Comparison of ENCODE assay signal across 1 cellular context in the genomic region with DNA sequence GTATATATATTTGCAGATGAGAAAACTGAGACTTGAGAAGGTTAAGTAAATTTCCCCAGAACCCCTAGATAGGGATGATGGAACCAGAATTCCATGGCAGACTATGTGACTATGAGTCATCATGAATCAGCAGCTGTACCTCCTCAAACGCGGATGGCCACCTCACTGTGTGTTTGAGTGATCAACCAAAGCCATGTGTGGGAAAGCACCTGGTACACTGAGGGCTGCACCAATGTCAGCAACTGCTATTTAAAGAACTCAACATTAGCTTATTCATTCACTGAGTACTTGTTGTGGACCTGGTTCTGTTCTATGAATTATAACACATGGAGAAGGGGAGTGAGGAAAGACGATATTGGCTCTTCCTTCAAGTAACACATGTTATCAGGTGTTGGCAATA.
TF ChIP-seq lines count a peak whose summit lies in the region.

No MANE protein-coding gene starts in this region.

TF ChIP-seq in K562, 482 proteins besides CTCF, POLR2A, EP300 and RAD21 (continued from another document):
- TF ChIP-seq, protein P1, sequence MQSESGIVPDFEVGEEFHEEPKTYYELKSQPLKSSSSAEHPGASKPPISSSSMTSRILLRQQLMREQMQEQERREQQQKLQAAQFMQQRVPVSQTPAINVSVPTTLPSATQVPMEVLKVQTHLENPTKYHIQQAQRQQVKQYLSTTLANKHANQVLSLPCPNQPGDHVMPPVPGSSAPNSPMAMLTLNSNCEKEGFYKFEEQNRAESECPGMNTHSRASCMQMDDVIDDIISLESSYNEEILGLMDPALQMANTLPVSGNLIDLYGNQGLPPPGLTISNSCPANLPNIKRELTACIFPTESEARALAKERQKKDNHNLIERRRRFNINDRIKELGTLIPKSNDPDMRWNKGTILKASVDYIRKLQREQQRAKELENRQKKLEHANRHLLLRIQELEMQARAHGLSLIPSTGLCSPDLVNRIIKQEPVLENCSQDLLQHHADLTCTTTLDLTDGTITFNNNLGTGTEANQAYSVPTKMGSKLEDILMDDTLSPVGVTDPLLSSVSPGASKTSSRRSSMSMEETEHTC (IDR thresholded peaks at IDR 0.05) = peak; percentile 81
- TF ChIP-seq, protein P2, sequence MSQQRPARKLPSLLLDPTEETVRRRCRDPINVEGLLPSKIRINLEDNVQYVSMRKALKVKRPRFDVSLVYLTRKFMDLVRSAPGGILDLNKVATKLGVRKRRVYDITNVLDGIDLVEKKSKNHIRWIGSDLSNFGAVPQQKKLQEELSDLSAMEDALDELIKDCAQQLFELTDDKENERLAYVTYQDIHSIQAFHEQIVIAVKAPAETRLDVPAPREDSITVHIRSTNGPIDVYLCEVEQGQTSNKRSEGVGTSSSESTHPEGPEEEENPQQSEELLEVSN (IDR thresholded peaks at IDR 0.05; ENCODE audit: borderline replicate concordance in 1 of 2, extremely low read depth in 1 of 2, insufficient read depth in 1 of 2, insufficient read length in 1 of 2, low read depth in 1 of 2, low read length in 1 of 2, poor library complexity in 1 of 2, severe bottlenecking in 1 of 2) = peak in 1 of 2 experiments; percentile 17
- TF ChIP-seq NFE2 (IDR thresholded peaks at IDR 0.05; ENCODE audit: low read depth) (peak; percentile 92), PHF20 (IDR thresholded peaks at IDR 0.05; ENCODE audit: partially characterized antibody) (no peak), JUN (IDR thresholded peaks at IDR 0.05; ENCODE audit: borderline replicate concordance, low read depth, low read length) (peak; percentile 91), JUN (CRISPR knock-in tag; IDR thresholded peaks at IDR 0.05; ENCODE audit: borderline replicate concordance) (no peak), TEAD1 (CRISPR knock-in tag; IDR thresholded peaks at IDR 0.05) (0 out of 4 replicates have a peak, but pooled peaks of 1 of the 2 experiments have one; percentile 39), CBFA2T3 (IDR thresholded peaks at IDR 0.05) (peak; percentile 44; the same call in 1 of the 2 replicates), ZNF384 (IDR thresholded peaks at IDR 0.05; ENCODE audit: low read depth, low read length) (no peak), ETV1 (tag; conservative IDR thresholded peaks at IDR 0.05; ENCODE audit: low read depth) (no peak)
- TF ChIP-seq, protein P3, sequence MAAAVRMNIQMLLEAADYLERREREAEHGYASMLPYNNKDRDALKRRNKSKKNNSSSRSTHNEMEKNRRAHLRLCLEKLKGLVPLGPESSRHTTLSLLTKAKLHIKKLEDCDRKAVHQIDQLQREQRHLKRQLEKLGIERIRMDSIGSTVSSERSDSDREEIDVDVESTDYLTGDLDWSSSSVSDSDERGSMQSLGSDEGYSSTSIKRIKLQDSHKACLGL (CRISPR knock-in tag; IDR thresholded peaks at IDR 0.05; ENCODE audit: borderline replicate concordance, poor library complexity, severe bottlenecking) = no peak
- TF ChIP-seq, protein P4, sequence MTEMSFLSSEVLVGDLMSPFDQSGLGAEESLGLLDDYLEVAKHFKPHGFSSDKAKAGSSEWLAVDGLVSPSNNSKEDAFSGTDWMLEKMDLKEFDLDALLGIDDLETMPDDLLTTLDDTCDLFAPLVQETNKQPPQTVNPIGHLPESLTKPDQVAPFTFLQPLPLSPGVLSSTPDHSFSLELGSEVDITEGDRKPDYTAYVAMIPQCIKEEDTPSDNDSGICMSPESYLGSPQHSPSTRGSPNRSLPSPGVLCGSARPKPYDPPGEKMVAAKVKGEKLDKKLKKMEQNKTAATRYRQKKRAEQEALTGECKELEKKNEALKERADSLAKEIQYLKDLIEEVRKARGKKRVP (CRISPR knock-in tag; IDR thresholded peaks at IDR 0.05) = no peak
